Comparison of ENCODE assay signal across 1 cellular context in genomic region chr16:55142405-55142804, GRCh38.
TF ChIP-seq lines count a peak whose summit lies in the region.

No MANE protein-coding gene starts in this region.

TF ChIP-seq in H1, 55 proteins besides CTCF, POLR2A, EP300 and RAD21:
- TF ChIP-seq POU5F1 (IDR thresholded peaks at IDR 0.05; ENCODE audit: low read depth, low read length) (0 out of 2 replicates have a peak, but pooled peaks have one; percentile 57), MAX (IDR thresholded peaks at IDR 0.05) (no peak)
